ENCODE assay signal across 8 cellular contexts in genomic region chr15:26891448-26891881, GRCh38. TPM values are rescaled to one million over a fixed set of nuclear protein-coding genes. Genes with fewer than 3 reads are reported as not detected.
DNase-seq lines count a peak whose midpoint lies in the region; ATAC-seq and TF ChIP-seq lines count a peak whose summit lies in the region.

No MANE protein-coding gene starts in this region.

- H3K36me3 ChIP-seq in BLaER1, result no peaks in the 10 kb centered on the region
- no peaks in the 10 kb centered on the region for H3K36me3 ChIP-seq in GM23338 (ENCODE audit: insufficient read depth)

- CTCF ChIA-PET in activated CD4-positive, alpha-beta T cell treated with anti-CD3 and anti-CD28 coated beads, Interleukin-2, amount 10 ng/mL, durations not matched to agents 7 days and 5 days (lab: Charles Lee), result no interaction called here

- no peaks in the 10 kb centered on the region for H3K9me2 ChIP-seq in GM23338 (ENCODE audit: insufficient read depth)

- H3K4me3 ChIP-seq in BLaER1 (peak overlapping the region; percentile 52), GM23338 (no peak overlapping the region), fibroblast of villous mesenchyme (ENCODE audit: low read depth, low read length) (no peak overlapping the region)

- DNase-seq in GM23338 (ENCODE audit: low spot score) (peak; percentile 93), NCI-H2107 (lab: John Stamatoyannopoulos, UW) (peak; percentile 46), fibroblast of villous mesenchyme (ENCODE audit: low read depth) (peak; percentile 29), occipital lobe (lab: John Stamatoyannopoulos, UW) (peak; percentile 77)
- DNase-seq in activated CD4-positive, alpha-beta T cell treated with anti-CD3 and anti-CD28 coated beads, Interleukin-2, amount 10 ng/mL, durations not matched to agents 7 days and 5 days, result peak; percentile 48

- H3K27ac ChIP-seq in BLaER1, result no peak overlapping the region
- no peak overlapping the region for H3K27ac ChIP-seq in GM23338 (ENCODE audit: low read depth)

- no peaks in the 10 kb centered on the region; the same call in 1 of the 2 replicates for H3K9me3 ChIP-seq in BLaER1

- POLR2A ChIA-PET in activated CD4-positive, alpha-beta T cell treated with anti-CD3 and anti-CD28 coated beads, Interleukin-2, amount 10 ng/mL, durations not matched to agents 7 days and 5 days (lab: Charles Lee), result no interaction called here

- TF ChIP-seq CTCF in GM23338 (conservative IDR thresholded peaks at IDR 0.05; ENCODE audit: low read depth in 2 of 2) (peak; percentile 95), fibroblast of villous mesenchyme (IDR thresholded peaks at IDR 0.05; ENCODE audit: insufficient read depth, low read depth, low read length) (peak; percentile 50)

- H4K20me1 ChIP-seq in BLaER1, result no peaks in the 10 kb centered on the region
- H4K20me1 ChIP-seq in GM23338 (replicated peaks; ENCODE audit: insufficient read depth), result no peaks in the 10 kb centered on the region; the same call in 1 of the 2 replicates

- H3K27me3 ChIP-seq in BLaER1, result peaks cover 7% of the 10 kb centered on the region
- no peaks in the 10 kb centered on the region for H3K27me3 ChIP-seq in GM23338 (ENCODE audit: insufficient read depth)

- no peaks in the 10 kb centered on the region for H3K79me2 ChIP-seq in GM23338 (replicated peaks; ENCODE audit: insufficient read depth)

- H3K27me3 Mint-ChIP-seq in GM23338 (ENCODE audit: insufficient read depth, low read depth, poor library complexity), result peaks cover 7% of the 10 kb centered on the region
- no peaks in the 10 kb centered on the region for H3K27me3 Mint-ChIP-seq in activated CD4-positive, alpha-beta T cell treated with anti-CD3 and anti-CD28 coated beads, Interleukin-2, amount 10 ng/mL, durations not matched to agents 7 days and 5 days

- no peak overlapping the region for H3K9ac ChIP-seq in BLaER1

- peaks cover 2% of the 10 kb centered on the region; the same call in 2 of the 3 replicates for H3K9me3 Mint-ChIP-seq in GM23338
- H3K9me3 Mint-ChIP-seq in activated CD4-positive, alpha-beta T cell treated with anti-CD3 and anti-CD28 coated beads, Interleukin-2, amount 10 ng/mL, durations not matched to agents 7 days and 5 days, result peaks cover 12% of the 10 kb centered on the region

- H3F3A ChIP-seq in GM23338 (replicated peaks; ENCODE audit: low read depth), result 0 out of 2 replicates have a peak, but pooled peaks cover 6% of the 10 kb centered on the region

- ATAC-seq in GM23338, result peak; percentile 85
- ATAC-seq in GM19328 (IDR thresholded peaks at IDR 0.05; ENCODE audit: unreplicated experiment), result no peak
- ATAC-seq in activated CD4-positive, CD25-positive, alpha-beta regulatory T cell treated with anti-CD3 and anti-CD28 coated beads, Interleukin-2, amount 50 U/mL, for 24 hours, result no peak

- peak overlapping the region; percentile 81 for H3K4me2 ChIP-seq in BLaER1
- 0 out of 2 replicates have a peak overlapping the region, but pooled peaks have one; percentile 42 for H3K4me2 ChIP-seq in GM23338

- H2AFZ ChIP-seq in GM23338, result peak overlapping the region; percentile 44; the same call in 1 of the 2 replicates

- peaks cover 6% of the 10 kb centered on the region; the same call in 2 of the 3 replicates for H3K36me3 Mint-ChIP-seq in GM23338 (ENCODE audit: low read depth)
- H3K36me3 Mint-ChIP-seq in activated CD4-positive, alpha-beta T cell treated with anti-CD3 and anti-CD28 coated beads, Interleukin-2, amount 10 ng/mL, durations not matched to agents 7 days and 5 days (ENCODE audit: low read depth), result peaks cover 2% of the 10 kb centered on the region

- H3K4me3 Mint-ChIP-seq in GM23338, result no peak overlapping the region
- H3K4me3 Mint-ChIP-seq in activated CD4-positive, alpha-beta T cell treated with anti-CD3 and anti-CD28 coated beads, Interleukin-2, amount 10 ng/mL, durations not matched to agents 7 days and 5 days, result no peak overlapping the region

- H3K4me1 ChIP-seq in BLaER1 (peaks cover 9% of the 10 kb centered on the region; the same call in 1 of the 2 replicates), GM23338 (ENCODE audit: insufficient read depth) (no peaks in the 10 kb centered on the region)

- peaks cover 5% of the 10 kb centered on the region for H3K4me1 Mint-ChIP-seq in GM23338
- H3K4me1 Mint-ChIP-seq in activated CD4-positive, alpha-beta T cell treated with anti-CD3 and anti-CD28 coated beads, Interleukin-2, amount 10 ng/mL, durations not matched to agents 7 days and 5 days, result no peaks in the 10 kb centered on the region

- no peak overlapping the region for H3K27ac Mint-ChIP-seq in GM23338
- H3K27ac Mint-ChIP-seq in activated CD4-positive, alpha-beta T cell treated with anti-CD3 and anti-CD28 coated beads, Interleukin-2, amount 10 ng/mL, durations not matched to agents 7 days and 5 days, result no peak overlapping the region

TF ChIP-seq in GM23338, 12 proteins besides CTCF, POLR2A, EP300 and RAD21:
- no peak for TF ChIP-seq EZH2 (IDR thresholded peaks at IDR 0.05; ENCODE audit: low read depth, unreplicated experiment)
- TF ChIP-seq EZH2phosphoT487 (IDR thresholded peaks at IDR 0.05; ENCODE audit: unreplicated experiment), result no peak
- TF ChIP-seq POLR2AphosphoS5 (IDR thresholded peaks at IDR 0.05; ENCODE audit: low read depth), result no peak
- TF ChIP-seq, protein P1, sequence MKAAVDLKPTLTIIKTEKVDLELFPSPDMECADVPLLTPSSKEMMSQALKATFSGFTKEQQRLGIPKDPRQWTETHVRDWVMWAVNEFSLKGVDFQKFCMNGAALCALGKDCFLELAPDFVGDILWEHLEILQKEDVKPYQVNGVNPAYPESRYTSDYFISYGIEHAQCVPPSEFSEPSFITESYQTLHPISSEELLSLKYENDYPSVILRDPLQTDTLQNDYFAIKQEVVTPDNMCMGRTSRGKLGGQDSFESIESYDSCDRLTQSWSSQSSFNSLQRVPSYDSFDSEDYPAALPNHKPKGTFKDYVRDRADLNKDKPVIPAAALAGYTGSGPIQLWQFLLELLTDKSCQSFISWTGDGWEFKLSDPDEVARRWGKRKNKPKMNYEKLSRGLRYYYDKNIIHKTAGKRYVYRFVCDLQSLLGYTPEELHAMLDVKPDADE (IDR thresholded peaks at IDR 0.05), result no peak
- no peak for TF ChIP-seq ZNF331 (CRISPR knock-in tag; IDR thresholded peaks at IDR 0.05; ENCODE audit: low read depth)
- no peak for TF ChIP-seq JUNB (IDR thresholded peaks at IDR 0.05; ENCODE audit: unreplicated experiment)
- TF ChIP-seq ZNF114 (CRISPR knock-in tag; IDR thresholded peaks at IDR 0.05), result no peak

RNA-seq across cellular contexts. Expression of gene GABRA5, which starts 24.6 kb away (rescaled TPM):
- 15.5 and 25.9 TPM in 2 replicates for total RNA-seq in GM23338 (2014; rRNA removed; shearing (Covaris generic))
- polyA plus RNA-seq in GM23338 (2016; fragmentation: Nextera tagmentation; extraction: Ambion mirVana), result 6.7 and 11.5 TPM in 2 replicates
- not detected for total RNA-seq in activated CD4-positive, alpha-beta T cell treated with anti-CD3 and anti-CD28 coated beads, Interleukin-2, amount 10 ng/mL, durations not matched to agents 7 days and 5 days
- total RNA-seq in fibroblast of villous mesenchyme, result 0.32 and 0.43 TPM in 2 replicates
- total RNA-seq in occipital lobe, result 38.1 TPM

Comparison
In these comparisons a context has a peak if more than half of its experiments do, and no peak if none do; other contexts are left out.
1. DNase-seq: peak in every context shown above with its lines; median percentile 93 in GM23338; 77 in occipital lobe; 48 in activated CD4-positive, alpha-beta T cell treated with anti-CD3 and anti-CD28 coated beads, Interleukin-2, amount 10 ng/mL, durations not matched to agents 7 days and 5 days; 46 in NCI-H2107; 29 in fibroblast of villous mesenchyme.
2. RNA of gene GABRA5, which starts 24.6 kb away (total RNA-seq): 38.1 TPM in occipital lobe (single experiment) and 15.5 to 25.9 TPM in GM23338; 0.32 to 0.43 TPM in fibroblast of villous mesenchyme and not detected in activated CD4-positive, alpha-beta T cell treated with anti-CD3 and anti-CD28 coated beads, Interleukin-2, amount 10 ng/mL, durations not matched to agents 7 days and 5 days; every median in the first group is over 10 times any median in the second.